In the genomic region with DNA sequence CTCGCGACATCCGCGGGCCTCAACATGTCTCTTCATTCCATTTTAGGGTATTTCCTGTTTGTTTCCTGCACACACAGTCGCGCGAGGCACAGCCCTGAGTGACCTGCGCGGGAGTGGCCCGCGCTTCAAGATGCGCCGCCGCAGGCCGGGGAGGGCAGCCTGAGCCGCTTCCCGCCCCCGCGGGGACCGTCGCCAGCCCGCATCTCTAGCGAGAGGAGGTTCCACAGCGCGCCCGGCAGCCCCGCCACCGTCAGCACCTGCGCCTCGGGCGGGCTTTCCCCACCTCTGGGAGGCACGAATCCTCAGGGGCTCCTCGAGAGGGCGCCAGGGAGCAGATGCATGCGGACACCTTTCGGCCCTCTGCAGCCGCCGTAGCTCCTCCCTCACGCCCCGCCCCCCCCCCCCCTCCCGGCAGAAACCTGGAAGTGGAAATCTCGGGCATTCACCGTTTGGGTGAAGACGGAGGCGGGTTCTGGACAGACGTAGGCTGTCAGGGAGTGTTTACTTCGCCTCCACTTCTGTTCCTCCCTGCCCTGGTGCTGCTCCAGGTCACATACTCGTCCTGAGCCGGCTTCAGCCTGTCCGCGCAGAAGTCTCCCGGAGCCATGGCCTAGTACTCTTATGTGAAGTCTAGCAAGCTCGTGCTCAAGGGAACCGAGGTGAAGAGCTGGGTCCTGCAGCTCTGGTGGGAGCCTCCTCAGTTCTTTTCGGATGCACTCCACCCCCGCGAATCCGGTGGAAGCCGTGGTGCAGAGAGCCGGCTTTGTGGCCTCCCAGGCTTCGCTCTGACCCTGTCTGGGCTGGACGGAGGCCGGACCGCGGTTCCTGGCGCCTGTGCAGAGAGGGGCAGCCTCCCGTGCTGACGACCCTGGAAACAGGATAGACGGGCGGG, we compare ENCODE assay signal across 8 cellular contexts.
DNase-seq lines count a peak whose midpoint lies in the region; ATAC-seq, FAIRE-seq and TF ChIP-seq lines count a peak whose summit lies in the region.

No MANE protein-coding gene starts in this region.

- H3K27me3 ChIP-seq in HAP-1 (ENCODE audit: low read depth), result no peaks in the 10 kb centered on the region
- H3K27me3 ChIP-seq in adrenal gland, result no peaks in the 10 kb centered on the region

- H3K4me3 ChIP-seq in HAP-1, result peak overlapping the region; percentile 65
- H3K4me3 ChIP-seq in adrenal gland, result peak overlapping the region; percentile 59 to 99 (median 66)

- H3K9me3 ChIP-seq in HAP-1, result no peaks in the 10 kb centered on the region
- no peaks in the 10 kb centered on the region for H3K9me3 ChIP-seq in adrenal gland (replicated peaks in 1 of 3)

- DNase-seq in ELF-1 (ENCODE audit: low read depth, low spot score), result peak; percentile 92
- DNase-seq in HAP-1 (ENCODE audit: low spot score in 2 of 2), result peak; percentile 53 to 91
- DNase-seq in NCI-H1048 (lab: John Stamatoyannopoulos, UW), result peak; percentile 52
- DNase-seq in SW480 (ENCODE audit: low spot score), result peak; percentile 89
- peak; percentile 59 to 91 (median 82) for DNase-seq in adrenal gland
- peak; percentile 75 for DNase-seq in left cardiac atrium
- peak; percentile 8 for DNase-seq in pulmonary artery endothelial cell (ENCODE audit: low read depth, low spot score)
- peak; percentile 86 for DNase-seq in urothelium cell line (ENCODE audit: low spot score)

- H3K27ac ChIP-seq in adrenal gland, result peak overlapping the region; percentile 53 to 81 (median 76)

- in situ Hi-C loops in HAP-1 (cut with MboI; ENCODE audit: low sequenced_read_pairs), result no loop called here

- peak in 1 of 2 donors; percentile 63 for TF ChIP-seq POLR2A in adrenal gland (IDR thresholded peaks at IDR 0.05)

- WGBS in adrenal gland, 4 donors, result 7 to 43% (median 18%) methylated on average over 38 to 70 of the region's 70 CpGs

- peak; percentile 35 to 64 (median 52) for TF ChIP-seq CTCF in adrenal gland (IDR thresholded peaks at IDR 0.05)

- H3K4me1 ChIP-seq in HAP-1 (no peaks in the 10 kb centered on the region), adrenal gland (replicated peaks in 1 of 2) (peaks cover 0 to 9% of the 10 kb centered on the region in 2 donors)

- ATAC-seq in left cardiac atrium, result peak; percentile 95 to 98

- H3K36me3 ChIP-seq in HAP-1 (replicated peaks) (no peaks in the 10 kb centered on the region; the same call in 1 of the 2 replicates), adrenal gland (replicated peaks in 1 of 2) (no peaks in the 10 kb centered on the region)

- intact Hi-C loops in adrenal gland (cut with DNase I) (no loop called here), left cardiac atrium (cut with DNase I) (no loop called here)

- no peak for FAIRE-seq in urothelium cell line (lab: Jason Lieb, UNC)

Comparison
In these comparisons a context has a peak if more than half of its experiments do, and no peak if none do; other contexts are left out.
1. Peak in every context shown above with its lines: DNase-seq, ATAC-seq, H3K4me3 ChIP-seq and H3K27ac ChIP-seq.
2. DNase-seq: peak in every context shown above with its lines; median percentile 92 in ELF-1; 89 in SW480; 86 in urothelium cell line; 82 in adrenal gland; 75 in left cardiac atrium; 72 in HAP-1; 52 in NCI-H1048; 8 in pulmonary artery endothelial cell.